Comparison of ENCODE assay signal across 9 cellular contexts in the genomic region with DNA sequence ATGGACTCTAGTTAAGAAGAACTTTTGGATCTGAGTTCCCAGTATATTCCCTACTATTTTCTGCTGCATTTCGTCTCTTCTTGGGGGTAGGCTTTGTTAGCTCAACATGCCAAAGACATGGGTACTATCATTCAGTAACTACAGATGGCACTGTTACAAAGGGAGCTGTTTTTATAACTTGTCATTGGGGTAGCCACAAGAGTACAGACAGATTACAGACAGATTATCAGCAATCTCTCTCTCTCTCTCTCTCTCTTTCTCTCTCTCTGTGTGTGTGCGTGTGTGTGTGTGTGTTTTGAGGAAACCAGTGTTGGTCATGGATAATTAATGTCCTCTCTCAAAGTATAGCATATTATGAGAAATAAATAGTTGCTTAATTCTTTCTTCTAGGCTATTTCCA.
A peak's percentile ranks its signal among the peaks of the same experiment; 100 is the strongest.
DNase-seq lines count a peak whose midpoint lies in the region; ATAC-seq and TF ChIP-seq lines count a peak whose summit lies in the region.
"Had no signal": no experiment of that assay in that cellular context is flagged by ENCODE, and none has a peak within 500 bp of the region (broad histone marks: within the 10 kb centered on the region; RNA-seq: fewer than 3 reads in every experiment).

No MANE protein-coding gene starts in this region.

- no peaks in the 10 kb centered on the region for H3K9me3 ChIP-seq in PC-9 (ENCODE audit: insufficient read depth, low read depth)

- H3K9me3 Mint-ChIP-seq in activated naive CD4-positive, alpha-beta T cell treated with anti-CD3 and anti-CD28 coated beads, Interleukin-2, amount 50 U/mL, for 24 hours = no peaks in the 10 kb centered on the region
- H3K9me3 Mint-ChIP-seq in activated naive CD4-positive, alpha-beta T cell treated with anti-CD3 and anti-CD28 coated beads, Interleukin-2, amount 50 U/mL, for 72 hours = no peaks in the 10 kb centered on the region
- peaks cover 0 to 4% (median 0%) of the 10 kb centered on the region in 3 donors for H3K9me3 Mint-ChIP-seq in T-cell
- H3K9me3 Mint-ChIP-seq: CD4-positive, alpha-beta T cell had no signal

- POLR2A ChIA-PET in PC-9 (lab: Charles Lee; ENCODE audit: unreplicated experiment) = interaction anchor here (0.6 kb wide), 1 partner anchor 117 kb away, joined by 26 read pairs; no protein-coding TSS in a partner anchor
- POLR2A ChIA-PET in T-cell (lab: Charles Lee) = no interaction called here

- no TSS peak for BruUV-seq in PC-9 (replicated peaks; lab: Mats Ljungman, UMichigan)

- H3K4me2 ChIP-seq in PC-9 = no peak overlapping the region

- ATAC-seq in activated naive CD4-positive, alpha-beta T cell treated with anti-CD3 and anti-CD28 coated beads, Interleukin-2, amount 50 U/mL, for 72 hours = no peak
- ATAC-seq in T-cell (replicated peaks in 1 of 4) (no peak), GM18505 (IDR thresholded peaks at IDR 0.05; ENCODE audit: unreplicated experiment) (no peak), HG03039 (IDR thresholded peaks at IDR 0.05; ENCODE audit: unreplicated experiment) (no peak)

- no peaks in the 10 kb centered on the region for H3K36me3 ChIP-seq in PC-9 (ENCODE audit: low read depth)

- H2AFZ ChIP-seq in PC-9 = no peak overlapping the region

- peaks cover 36% of the 10 kb centered on the region for H3K36me3 Mint-ChIP-seq in activated naive CD4-positive, alpha-beta T cell treated with anti-CD3 and anti-CD28 coated beads, Interleukin-2, amount 50 U/mL, for 24 hours
- H3K36me3 Mint-ChIP-seq in activated naive CD4-positive, alpha-beta T cell treated with anti-CD3 and anti-CD28 coated beads, Interleukin-2, amount 50 U/mL, for 72 hours = peaks cover 6 to 15% of the 10 kb centered on the region in 2 donors
- H3K36me3 Mint-ChIP-seq in T-cell = peaks cover 60% of the 10 kb centered on the region

- no peaks in the 10 kb centered on the region for H3K79me2 ChIP-seq in PC-9 (ENCODE audit: low read depth)

- H3K27me3 Mint-ChIP-seq in activated naive CD4-positive, alpha-beta T cell treated with anti-CD3 and anti-CD28 coated beads, Interleukin-2, amount 50 U/mL, for 24 hours = no peaks in the 10 kb centered on the region
- no peaks in the 10 kb centered on the region for H3K27me3 Mint-ChIP-seq in T-cell
- H3K27me3 Mint-ChIP-seq: CD4-positive, alpha-beta T cell had no signal

- H3K27ac Mint-ChIP-seq in activated naive CD4-positive, alpha-beta T cell treated with anti-CD3 and anti-CD28 coated beads, Interleukin-2, amount 50 U/mL, for 24 hours = peak overlapping the region; percentile 13
- H3K27ac Mint-ChIP-seq in activated naive CD4-positive, alpha-beta T cell treated with anti-CD3 and anti-CD28 coated beads, Interleukin-2, amount 50 U/mL, for 72 hours = no peak overlapping the region
- no peak overlapping the region for H3K27ac Mint-ChIP-seq in T-cell
- H3K27ac Mint-ChIP-seq: CD4-positive, alpha-beta T cell had no signal

- no peak overlapping the region for H3K27ac ChIP-seq in PC-9

- intact Hi-C loops in PC-9 (cut with micrococcal nuclease; ENCODE audit: unreplicated experiment) = loop anchor here (2.0 kb wide), 1 partner anchor 698 kb away; no protein-coding TSS in a partner anchor

- H4K20me1 ChIP-seq in PC-9 (ENCODE audit: insufficient read depth) = no peaks in the 10 kb centered on the region; the same call in 1 of the 2 replicates

- peak; percentile 29; the same call in 1 of the 2 replicates for TF ChIP-seq CTCF in PC-9 (conservative IDR thresholded peaks at IDR 0.05)
- peak; percentile 36 for TF ChIP-seq CTCF in fibroblast of pulmonary artery (IDR thresholded peaks at IDR 0.05; ENCODE audit: low read length, missing control alignments)

- TF ChIP-seq POLR2A in GM18505 (IDR thresholded peaks at IDR 0.05; ENCODE audit: borderline replicate concordance, extremely low read depth, insufficient read depth, insufficient read length) = no peak

- H3K4me3 ChIP-seq in PC-9 = no peak overlapping the region
- no peak overlapping the region for H3K4me3 ChIP-seq in fibroblast of pulmonary artery (replicated peaks; ENCODE audit: low read depth, low read length)

- H3K27me3 ChIP-seq in PC-9 (ENCODE audit: insufficient read depth, low read depth) = no peaks in the 10 kb centered on the region

- H3K4me3 Mint-ChIP-seq in activated naive CD4-positive, alpha-beta T cell treated with anti-CD3 and anti-CD28 coated beads, Interleukin-2, amount 50 U/mL, for 24 hours = no peak overlapping the region
- H3K4me3 Mint-ChIP-seq in T-cell = no peak overlapping the region
- H3K4me3 Mint-ChIP-seq: CD4-positive, alpha-beta T cell had no signal

- CTCF ChIA-PET in PC-9 (lab: Charles Lee) (no interaction called here), T-cell (lab: Charles Lee) (interaction anchor here in 1 of 2 donors (0.6 kb wide), 1 partner anchor 1912 kb away, joined by 3 read pairs; no protein-coding TSS in a partner anchor)

- peaks cover 14% of the 10 kb centered on the region; the same call in 1 of the 2 replicates for H3F3A ChIP-seq in PC-9 (ENCODE audit: insufficient read depth, low read depth)

- H3K9me2 ChIP-seq in PC-9 (ENCODE audit: insufficient read depth) = no peaks in the 10 kb centered on the region; the same call in 1 of the 2 replicates

- DNase-seq in activated naive CD4-positive, alpha-beta T cell treated with anti-CD3 and anti-CD28 coated beads, Interleukin-2, amount 50 U/mL, for 72 hours (ENCODE audit: low spot score in 2 of 2) = no peak
- DNase-seq in PC-9 (no peak), fibroblast of pulmonary artery (ENCODE audit: low read depth) (peak; percentile 43), superior temporal gyrus (ENCODE audit: extremely low spot score) (peak; percentile 38), T-cell (no peak)
- DNase-seq: CD4-positive, alpha-beta T cell had no signal

- peaks cover 19% of the 10 kb centered on the region for H3K4me1 Mint-ChIP-seq in activated naive CD4-positive, alpha-beta T cell treated with anti-CD3 and anti-CD28 coated beads, Interleukin-2, amount 50 U/mL, for 24 hours
- peaks cover 11 to 29% (median 26%) of the 10 kb centered on the region in 3 donors for H3K4me1 Mint-ChIP-seq in T-cell

- peaks cover 15% of the 10 kb centered on the region for H3K4me1 ChIP-seq in PC-9 (replicated peaks; ENCODE audit: insufficient read depth)

Comparison
In these comparisons a context has a peak if more than half of its experiments do, and no peak if none do; other contexts are left out.
1. DNase-seq: peak in fibroblast of pulmonary artery (single experiment) and superior temporal gyrus (single experiment); none in activated naive CD4-positive, alpha-beta T cell treated with anti-CD3 and anti-CD28 coated beads, Interleukin-2, amount 50 U/mL, for 72 hours (0 of 2), PC-9 (0 of 2) and T-cell (0 of 34).